In genomic region chr3:151933224-151933858, GRCh38 we compare ENCODE assay signal across 25 cellular contexts. TPM values are rescaled to one million over a fixed set of nuclear protein-coding genes. Genes with fewer than 3 reads are reported as not detected.
DNase-seq lines count a peak whose midpoint lies in the region; ATAC-seq and TF ChIP-seq lines count a peak whose summit lies in the region.
"Had no signal": no experiment of that assay in that cellular context is flagged by ENCODE, and none has a peak within 500 bp of the region (broad histone marks: within the 10 kb centered on the region; RNA-seq: fewer than 3 reads in every experiment).

No MANE protein-coding gene starts in this region.

- no peaks in the 10 kb centered on the region for H3K79me2 ChIP-seq in SK-N-SH (ENCODE audit: insufficient read depth)

- H3K36me3 ChIP-seq in SK-N-SH (replicated peaks in 1 of 2; ENCODE audit: control insufficient read depth in 1 of 2, insufficient read depth in 2 of 2, low read length in 1 of 2) (no peaks in the 10 kb centered on the region), suprapubic skin (no peaks in the 10 kb centered on the region)
- H3K36me3 ChIP-seq: BLaER1, esophagus muscularis mucosa, sigmoid colon, tibial nerve, WERI-Rb-1 had no signal

- no peaks in the 10 kb centered on the region for H3K36me3 Mint-ChIP-seq in Calu3 (ENCODE audit: insufficient read depth, unreplicated experiment)

- CTCF ChIA-PET in SK-N-SH (lab: Yijun Ruan, JAX) = no interaction called here
- CTCF ChIA-PET in Calu3 (lab: Charles Lee) = no interaction called here

- H3K4me1 Mint-ChIP-seq in Calu3 (ENCODE audit: low read depth, unreplicated experiment) = no peaks in the 10 kb centered on the region

- no peak overlapping the region for H2AFZ ChIP-seq in SK-N-SH (ENCODE audit: low read depth)

- ATAC-seq in left cardiac atrium = no peak
- ATAC-seq: Right ventricle myocardium inferior had no signal

- TF ChIP-seq POLR2A in suprapubic skin (IDR thresholded peaks at IDR 0.05) = no peak

- H4K20me1 ChIP-seq in SK-N-SH (ENCODE audit: insufficient read depth) = no peaks in the 10 kb centered on the region
- H4K20me1 ChIP-seq: BLaER1 had no signal

- H3K9me2 ChIP-seq in SK-N-SH = no peaks in the 10 kb centered on the region

- H3K4me3 ChIP-seq in HFF-Myc (replicated peaks; ENCODE audit: low read depth, low read length) (no peak overlapping the region), SK-N-SH (ENCODE audit: low read depth in 2 of 2, low read length in 1 of 2) (no peak overlapping the region), suprapubic skin (no peak overlapping the region)
- H3K4me3 ChIP-seq: BLaER1, esophagus muscularis mucosa, sigmoid colon, tibial nerve had no signal

- DNase-seq in HFF-Myc (ENCODE audit: extremely low read depth, low read depth) = peak; percentile 79
- DNase-seq in SK-N-SH = no peak
- DNase-seq in fibroblast of the conjunctiva (ENCODE audit: low read depth) = peak; percentile 68
- DNase-seq in suprapubic skin (ENCODE audit: low spot score in 2 of 2) = no peak
- DNase-seq in SIG-M5 (lab: John Stamatoyannopoulos, UW) = no peak
- DNase-seq in Calu3 = no peak
- no peak for DNase-seq in left cardiac atrium
- DNase-seq: activated CD4-positive, alpha-beta T cell treated with anti-CD3 and anti-CD28 coated beads, Interleukin-2, amount 50 U/mL, for 4 hours; activated gamma-delta T cell treated with Interleukin-2 at 50 U/mL for 16 hours; central memory CD4-positive, alpha-beta T cell; GOT3; KBM-7; NCI-H1105; NCI-H510A; sigmoid colon; stimulated activated CD4-positive, alpha-beta T cell treated with anti-CD3 and anti-CD28 coated beads, Interleukin-1b, Interleukin-23, amount 100 ng/mL, for 48 hours; stimulated activated naive CD4-positive, alpha-beta T cell; WERI-Rb-1 had no signal

- TF ChIP-seq CTCF in HFF-Myc (IDR thresholded peaks at IDR 0.05; ENCODE audit: low read depth, low read length, missing control alignments) (no peak), SK-N-SH (IDR thresholded peaks at IDR 0.05) (no peak), suprapubic skin (IDR thresholded peaks at IDR 0.05) (no peak), Calu3 (IDR thresholded peaks at IDR 0.05; ENCODE audit: unreplicated experiment) (no peak)

- BruUV-seq in Calu3 (replicated peaks; lab: Mats Ljungman, UMichigan) = no TSS peak

- no peak overlapping the region for H3K4me2 ChIP-seq in SK-N-SH
- H3K4me2 ChIP-seq: BLaER1 had no signal

- POLR2A ChIA-PET in SK-N-SH (lab: Yijun Ruan, JAX) = no interaction called here

- H3K4me3 Mint-ChIP-seq in Calu3 (ENCODE audit: low read depth, unreplicated experiment) = no peak overlapping the region

- H3K27ac ChIP-seq in SK-N-SH (ENCODE audit: low read depth in 2 of 2, low read length in 1 of 2) = peak overlapping the region; percentile 51 to 90; a peak in 3 of 4 replicates
- H3K27ac ChIP-seq in suprapubic skin = peak overlapping the region; percentile 72
- H3K27ac ChIP-seq: BLaER1, esophagus muscularis mucosa, sigmoid colon, WERI-Rb-1 had no signal

- H3F3A ChIP-seq in SK-N-SH (replicated peaks; ENCODE audit: insufficient read depth) = peaks cover 37% of the 10 kb centered on the region

- H3K27me3 ChIP-seq in SK-N-SH (ENCODE audit: insufficient read depth) (no peaks in the 10 kb centered on the region), suprapubic skin (no peaks in the 10 kb centered on the region)
- H3K27me3 ChIP-seq: BLaER1, esophagus muscularis mucosa, sigmoid colon, tibial nerve had no signal

- H3K9me3 ChIP-seq in SK-N-SH (no peaks in the 10 kb centered on the region), suprapubic skin (no peaks in the 10 kb centered on the region)
- H3K9me3 ChIP-seq: esophagus muscularis mucosa, sigmoid colon, tibial nerve had no signal

- TF ChIP-seq EP300 in SK-N-SH (IDR thresholded peaks at IDR 0.05; ENCODE audit: borderline replicate concordance in 1 of 2, low read depth in 1 of 2, low read length in 1 of 2) (no peak), suprapubic skin (IDR thresholded peaks at IDR 0.05) (no peak)

- H3K9ac ChIP-seq in SK-N-SH = no peak overlapping the region; the same call in 1 of the 2 replicates
- H3K9ac ChIP-seq: BLaER1 had no signal

- H3K27ac Mint-ChIP-seq in Calu3 (ENCODE audit: unreplicated experiment) = no peak overlapping the region

- 29% methylated on average over 2 of the region's 2 CpGs for WGBS in SK-N-SH (ENCODE audit: low lambda C conversion rate)
- WGBS in suprapubic skin = 24% methylated on average over 2 of the region's 2 CpGs

- intact Hi-C loops in Calu3 (cut with micrococcal nuclease; ENCODE audit: unreplicated experiment) (loop anchor here (5.0 kb wide), 1 partner anchor 509 kb away; no protein-coding TSS in a partner anchor), left cardiac atrium (cut with DNase I) (no loop called here)

- no peaks in the 10 kb centered on the region for H3K27me3 Mint-ChIP-seq in Calu3 (ENCODE audit: unreplicated experiment)

- TF ChIP-seq RAD21 in SK-N-SH (IDR thresholded peaks at IDR 0.05; ENCODE audit: low read length) = no peak

- no peaks in the 10 kb centered on the region for H3K9me3 Mint-ChIP-seq in Calu3 (ENCODE audit: low read depth, unreplicated experiment)

- H3K4me1 ChIP-seq in SK-N-SH (ENCODE audit: control insufficient read depth in 1 of 2, insufficient read depth in 2 of 2, low read depth in 1 of 2, low read length in 1 of 2) (peaks cover 0 to 13% of the 10 kb centered on the region in 2 experiments; a peak in 2 of 4 replicates), suprapubic skin (peaks cover 26% of the 10 kb centered on the region)
- H3K4me1 ChIP-seq: BLaER1, esophagus muscularis mucosa, sigmoid colon had no signal

TF ChIP-seq in SK-N-SH, 30 proteins besides CTCF, POLR2A, EP300 and RAD21:
- peak; percentile 41 for TF ChIP-seq TCF12 (IDR thresholded peaks at IDR 0.05)
- TF ChIP-seq NRF1 (IDR thresholded peaks at IDR 0.05; ENCODE audit: low read depth, low read length) = no peak
- 0 out of 2 replicates have a peak, but pooled peaks have one; percentile 25 for TF ChIP-seq JUND (IDR thresholded peaks at IDR 0.05)
- no peak for TF ChIP-seq RFX5 (IDR thresholded peaks at IDR 0.05; ENCODE audit: low read length)
- no peak for TF ChIP-seq EZH2phosphoT487 (IDR thresholded peaks at IDR 0.05; ENCODE audit: borderline replicate concordance, low read depth)

RNA-seq across cellular contexts. Expression of gene SUCNR1, which starts 59.9 kb away (rescaled TPM):
- 1.5 and 2.9 TPM in 2 replicates for polyA plus RNA-seq in SK-N-SH (2012; rRNA removed)
- 3.5 and 4.6 TPM in 2 replicates for polyA plus RNA-seq in SK-N-SH (2012; cell fraction: cytosol; rRNA removed)
- 1.1 and 3.5 TPM in 2 replicates for polyA plus RNA-seq in SK-N-SH (2012; cell fraction: nucleus; rRNA removed)
- total RNA-seq in suprapubic skin (1 to 10 TPM in 3 of 4 donors, under 1 TPM in 1; 0.79 to 2.2 (median 1.4) TPM), Calu3 (2022) (0.07 TPM in 1 of 2 replicates, not detected in the other), left cardiac atrium (1 to 10 TPM in 1 of 2 donors, under 1 TPM in 1; 0.86 to 1.1 TPM)
- total RNA-seq: lung microvascular endothelial cell; myocyte; T-helper 1 cell treated with Interleukin-12 subunit alpha and Interleukin-12 subunit beta and Interleukin-4 antibody, amounts not matched to agents 30 ng/mL and 1 ng/mL, for 36 hours had no signal

Comparison
In these comparisons a context has a peak if more than half of its experiments do, and no peak if none do; other contexts are left out.
1. DNase-seq: peak in HFF-Myc (single experiment) and fibroblast of the conjunctiva (single experiment); none in SK-N-SH (single experiment), suprapubic skin (0 of 2), SIG-M5 (single experiment), Calu3 (single experiment) and left cardiac atrium (single experiment).